ENCODE assay signal across 3 cellular contexts in genomic region chr10:132550366-132551092, GRCh38.
TF ChIP-seq lines count a peak whose summit lies in the region.

No MANE protein-coding gene starts in this region.

TF ChIP-seq in SK-N-SH, 30 proteins besides CTCF, POLR2A, EP300 and RAD21 (continued from another document):
- no peak for TF ChIP-seq TEAD4 (IDR thresholded peaks at IDR 0.05; ENCODE audit: borderline replicate concordance, insufficient read depth)
- TF ChIP-seq RXRA (IDR thresholded peaks at IDR 0.05; ENCODE audit: borderline replicate concordance, low read depth): no peak

TF ChIP-seq in SK-N-SH treated with all-trans-retinoic acid at 6 μM for 48 hours, 23 proteins besides CTCF, POLR2A, EP300 and RAD21:
- TF ChIP-seq CREB5 (CRISPR knock-in tag; IDR thresholded peaks at IDR 0.05; ENCODE audit: low read depth): no peak

TF ChIP-seq in GM12878, 131 proteins besides CTCF, POLR2A, EP300 and RAD21:
- no peak for TF ChIP-seq PRDM15 (CRISPR knock-in tag; IDR thresholded peaks at IDR 0.05)
- no peak for TF ChIP-seq ZNF622 (IDR thresholded peaks at IDR 0.05)
- TF ChIP-seq MLLT1 (IDR thresholded peaks at IDR 0.05): no peak
- no peak for TF ChIP-seq BRCA1 (IDR thresholded peaks at IDR 0.05; ENCODE audit: low read depth, low read length)
- TF ChIP-seq SMAD1 (IDR thresholded peaks at IDR 0.05; ENCODE audit: low read depth, partially characterized antibody): no peak
- no peak for TF ChIP-seq POLR2AphosphoS2 (IDR thresholded peaks at IDR 0.05; ENCODE audit: low read depth, low read length)
- TF ChIP-seq CBX5 (IDR thresholded peaks at IDR 0.05; ENCODE audit: low read depth): no peak
- no peak for TF ChIP-seq ASH2L (IDR thresholded peaks at IDR 0.05; ENCODE audit: borderline replicate concordance, low read depth)
- TF ChIP-seq YY1 (IDR thresholded peaks at IDR 0.05; ENCODE audit: low read depth, low read length): no peak
- TF ChIP-seq RAD51 (IDR thresholded peaks at IDR 0.05): no peak
- no peak for TF ChIP-seq CREB1 (IDR thresholded peaks at IDR 0.05; ENCODE audit: low read depth)
- TF ChIP-seq MYC (IDR thresholded peaks at IDR 0.05; ENCODE audit: insufficient read depth, insufficient read length, insufficient replicate concordance, low read length, severe bottlenecking): no peak
- no peak for TF ChIP-seq PBX3 (IDR thresholded peaks at IDR 0.05; ENCODE audit: insufficient replicate concordance, low read depth, low read length)
